In genomic region chr15:72231066-72231846, GRCh38 we compare ENCODE assay signal across 8 cellular contexts. TPM values are rescaled to one million over a fixed set of nuclear protein-coding genes. Genes with fewer than 3 reads are reported as not detected.
DNase-seq lines count a peak whose midpoint lies in the region; ATAC-seq and TF ChIP-seq lines count a peak whose summit lies in the region.

PKM (minus strand) TSS chr15:72231190; CDS start chr15:72219097, 12,093 bp downstream.

- peak within 1 kb of the TSS; percentile 98 for H2AFZ ChIP-seq in MM.1S (ENCODE audit: low read length)

- H3K27ac Mint-ChIP-seq in nephron: peak within 1 kb of the TSS; percentile 93 to 98 (median 97)

- H3K4me2 ChIP-seq in MM.1S (ENCODE audit: low read depth, low read length): peak within 1 kb of the TSS; percentile 98

- H3K4me3 ChIP-seq in H7 (ENCODE audit: insufficient read depth, low read depth, low read length) (peak within 1 kb of the TSS; percentile 100), MM.1S (ENCODE audit: low read length) (peak within 1 kb of the TSS; percentile 99), fibroblast of the aortic adventitia (ENCODE audit: low read depth, low read length) (peak within 1 kb of the TSS; percentile 95)

- peaks cover 28% of the 10 kb centered on the region for H3K4me1 ChIP-seq in MM.1S (ENCODE audit: low read length)

- peaks cover 22% of the 10 kb centered on the region for H3F3A ChIP-seq in MM.1S (ENCODE audit: insufficient read depth, low read length)

- no peaks in the 10 kb centered on the region for H3K27me3 Mint-ChIP-seq in nephron (ENCODE audit: low read depth)

- peak within 1 kb of the TSS; percentile 94 to 96 (median 95) for H3K4me3 Mint-ChIP-seq in nephron

- ATAC-seq in stimulated activated naive CD8-positive, alpha-beta T cell treated with anti-CD3 and anti-CD28 coated beads, Interleukin-15, Interleukin-2, amounts not matched to agents 100 U/mL and 50 U/mL, for 24 hours: peak; percentile 64

- peaks cover 46% of the 10 kb centered on the region for H3K79me2 ChIP-seq in MM.1S (ENCODE audit: low read length)

- H3K27me3 ChIP-seq in H7 (ENCODE audit: control insufficient read depth, insufficient read depth, low read length): peaks cover 2% of the 10 kb centered on the region; the same call in 1 of the 2 replicates
- no peaks in the 10 kb centered on the region for H3K27me3 ChIP-seq in MM.1S (replicated peaks; ENCODE audit: insufficient read depth, low read length)

- no peaks in the 10 kb centered on the region for H3K36me3 Mint-ChIP-seq in nephron (ENCODE audit: low read depth)

- peaks cover 18% of the 10 kb centered on the region for H4K20me1 ChIP-seq in MM.1S (ENCODE audit: insufficient read depth, low read length)

- H3K9me3 ChIP-seq in MM.1S (replicated peaks; ENCODE audit: insufficient read depth, low read length): no peaks in the 10 kb centered on the region

- peak within 1 kb of the TSS; percentile 78 for H3K9ac ChIP-seq in MM.1S (ENCODE audit: low read length)

- H3K36me3 ChIP-seq in H7 (replicated peaks; ENCODE audit: control insufficient read depth, insufficient read depth, low read length) (no peaks in the 10 kb centered on the region), MM.1S (replicated peaks; ENCODE audit: insufficient read depth, low read length) (no peaks in the 10 kb centered on the region)

- H3K4me1 Mint-ChIP-seq in nephron: peaks cover 48% of the 10 kb centered on the region

- TF ChIP-seq CTCF in MM.1S (IDR thresholded peaks at IDR 0.05; ENCODE audit: low read length) (no peak), fibroblast of the aortic adventitia (IDR thresholded peaks at IDR 0.05; ENCODE audit: insufficient read depth, low read length) (no peak), nephron (IDR thresholded peaks at IDR 0.05; ENCODE audit: unreplicated experiment in 3 of 3) (no peak)

- no peaks in the 10 kb centered on the region for H3K9me2 ChIP-seq in MM.1S (replicated peaks; ENCODE audit: insufficient read depth, low read length)

- H3K9me3 Mint-ChIP-seq in nephron: no peaks in the 10 kb centered on the region

- DNase-seq in EL (peak; percentile 98), H7 (peak; percentile 99), MM.1S (peak; percentile 98), SHP77 treated with DMSO at 0.1 percent for 48 hours (lab: John Stamatoyannopoulos, UW) (peak; percentile 92), fibroblast of the aortic adventitia (ENCODE audit: low read depth) (peak; percentile 97)
- DNase-seq in activated effector memory CD4-positive, alpha-beta T cell treated with anti-CD3 and anti-CD28 coated beads, Interleukin-2, amount 50 U/mL, for 16 hours: peak; percentile 97
- DNase-seq in stimulated activated naive CD8-positive, alpha-beta T cell treated with anti-CD3 and anti-CD28 coated beads, Interleukin-15, Interleukin-2, amounts not matched to agents 100 U/mL and 50 U/mL, for 24 hours: peak; percentile 100

- H3K27ac ChIP-seq in MM.1S (ENCODE audit: low read length): peak within 1 kb of the TSS; percentile 70; the same call in 1 of the 2 replicates

RNA-seq across cellular contexts. Expression of gene PKM, which starts in this region (rescaled TPM):
- 942 and 1,007 TPM in 2 replicates for total RNA-seq in H7 (2014; rRNA removed; shearing (Covaris generic))
- total RNA-seq in fibroblast of the aortic adventitia (ENCODE audit: low replicate concordance): 1,143 and 1,845 TPM in 2 replicates

Comparison
In these comparisons a context has a peak if more than half of its experiments do, and no peak if none do; other contexts are left out.
1. Peak in every context shown above with its lines: DNase-seq, ATAC-seq, H3K4me3 ChIP-seq and H3K27ac ChIP-seq.